ENCODE assay signal across 8 cellular contexts in the genomic region with DNA sequence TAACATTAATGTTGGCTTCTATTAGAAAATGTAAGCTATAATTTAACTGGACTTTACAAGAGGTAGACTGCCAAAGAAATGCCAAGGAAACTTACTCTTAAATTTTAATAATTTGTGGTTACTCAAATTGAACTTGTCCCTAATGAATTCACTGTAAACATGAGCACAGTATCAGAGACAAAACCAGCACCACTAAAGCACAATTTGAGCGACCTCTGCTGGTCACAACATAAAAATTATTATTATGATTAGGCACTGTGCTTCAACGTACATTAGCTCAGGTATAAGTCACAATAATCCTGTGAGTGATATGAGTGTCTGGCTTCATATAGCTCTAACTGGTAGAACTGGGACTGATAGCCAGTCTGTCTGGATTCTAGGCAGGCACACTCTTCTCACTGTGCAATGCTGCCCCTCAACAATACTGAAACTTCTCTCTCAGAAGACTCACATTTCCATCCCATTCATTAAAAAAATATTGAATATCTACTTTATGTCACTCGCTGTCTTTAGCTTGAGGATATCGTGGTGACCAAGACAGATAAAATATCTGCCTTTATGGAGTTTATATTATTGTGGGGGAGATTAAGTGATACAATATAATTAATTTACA. TPM values are rescaled to one million over a fixed set of nuclear protein-coding genes. Genes with fewer than 3 reads are reported as not detected.
DNase-seq lines count a peak whose midpoint lies in the region; ATAC-seq, FAIRE-seq and TF ChIP-seq lines count a peak whose summit lies in the region.

No MANE protein-coding gene starts in this region.

- ATAC-seq in HG02798 (IDR thresholded peaks at IDR 0.05; ENCODE audit: poor library complexity, unreplicated experiment) = peak; percentile 89

- no peak for FAIRE-seq in small intestine (lab: Jason Lieb, UNC)

- no peak overlapping the region for H3K27ac ChIP-seq in small intestine (ENCODE audit: low read depth in 1 of 2, low read length in 1 of 2)

- no peak for TF ChIP-seq POLR2A in erythroblast (IDR thresholded peaks at IDR 0.05; ENCODE audit: low read length)

- H3K36me3 ChIP-seq in small intestine (ENCODE audit: control insufficient read depth in 2 of 2, insufficient read depth in 2 of 2, low read length in 2 of 2) = no peaks in the 10 kb centered on the region

- WGBS in small intestine, 3 donors = 39 to 42% (median 40%) methylated on average over 4 of the region's 4 CpGs

- peak; percentile 26 for DNase-seq in stimulated activated CD4-positive, alpha-beta T cell treated with anti-CD3 and anti-CD28 coated beads, Interleukin-4, amount 100 ng/mL, for 24 hours
- DNase-seq in stimulated activated CD4-positive, alpha-beta T cell treated with anti-CD3 and anti-CD28 coated beads, Interleukin-15, amount 100 ng/mL, for 24 hours = no peak
- DNase-seq in NCI-H748 (lab: John Stamatoyannopoulos, UW; ENCODE audit: unreplicated experiment) (peak; percentile 51), erythroblast (lab: John Stamatoyannopoulos, UW) (peak; percentile 21 to 30), small intestine (peak; percentile 26), NCI-H1694 (lab: John Stamatoyannopoulos, UW) (no peak), iPS-NIHi7 (ENCODE audit: extremely low spot score) (no peak)

- H3K4me3 ChIP-seq in small intestine (ENCODE audit: low read depth in 1 of 2, low read length in 2 of 2) = no peak overlapping the region

- no peaks in the 10 kb centered on the region for H3K27me3 ChIP-seq in small intestine (ENCODE audit: control insufficient read depth in 2 of 2, insufficient read depth in 2 of 2, low read length in 2 of 2)

- H3K9me3 ChIP-seq in small intestine (ENCODE audit: control insufficient read depth, low read depth) = no peaks in the 10 kb centered on the region

- no peaks in the 10 kb centered on the region for H3K4me1 ChIP-seq in small intestine (ENCODE audit: control insufficient read depth in 2 of 2, insufficient read depth in 1 of 2, low read depth in 1 of 2, low read length in 1 of 2)

RNA-seq across cellular contexts. Expression of a gene that starts 8.0 kb away (rescaled TPM):
- polyA plus RNA-seq in small intestine = 1 to 10 TPM; 2.7 to 8.0 (median 4.0) TPM

Comparison
In these comparisons a context has a peak if more than half of its experiments do, and no peak if none do; other contexts are left out.
1. DNase-seq: peak in stimulated activated CD4-positive, alpha-beta T cell treated with anti-CD3 and anti-CD28 coated beads, Interleukin-4, amount 100 ng/mL, for 24 hours (single experiment), NCI-H748 (single experiment), erythroblast (2 of 2) and small intestine (single experiment); none in stimulated activated CD4-positive, alpha-beta T cell treated with anti-CD3 and anti-CD28 coated beads, Interleukin-15, amount 100 ng/mL, for 24 hours (single experiment), NCI-H1694 (single experiment) and iPS-NIHi7 (single experiment).